In genomic region chr3:37625051-37625450, GRCh38 we compare ENCODE assay signal across 1 cellular context.
TF ChIP-seq lines count a peak whose summit lies in the region.

No MANE protein-coding gene starts in this region.

TF ChIP-seq in SK-N-SH treated with all-trans-retinoic acid at 6 μM for 48 hours, 23 proteins besides CTCF, POLR2A, EP300 and RAD21 (continued from another document):
- TF ChIP-seq TSHZ2 (CRISPR knock-in tag; IDR thresholded peaks at IDR 0.05) (no peak), ZNF565 (CRISPR knock-in tag; conservative IDR thresholded peaks at IDR 0.05; ENCODE audit: low read depth) (no peak), OSR1 (CRISPR knock-in tag; IDR thresholded peaks at IDR 0.05) (no peak), POU6F1 (CRISPR knock-in tag; IDR thresholded peaks at IDR 0.05; ENCODE audit: borderline replicate concordance, low read depth) (no peak), ZFP30 (CRISPR knock-in tag; IDR thresholded peaks at IDR 0.05) (no peak)
TF ChIP-seq in SK-N-SH treated with all-trans-retinoic acid at 6 μM for 48 hours: peak in this region for 0.
